In the genomic region with DNA sequence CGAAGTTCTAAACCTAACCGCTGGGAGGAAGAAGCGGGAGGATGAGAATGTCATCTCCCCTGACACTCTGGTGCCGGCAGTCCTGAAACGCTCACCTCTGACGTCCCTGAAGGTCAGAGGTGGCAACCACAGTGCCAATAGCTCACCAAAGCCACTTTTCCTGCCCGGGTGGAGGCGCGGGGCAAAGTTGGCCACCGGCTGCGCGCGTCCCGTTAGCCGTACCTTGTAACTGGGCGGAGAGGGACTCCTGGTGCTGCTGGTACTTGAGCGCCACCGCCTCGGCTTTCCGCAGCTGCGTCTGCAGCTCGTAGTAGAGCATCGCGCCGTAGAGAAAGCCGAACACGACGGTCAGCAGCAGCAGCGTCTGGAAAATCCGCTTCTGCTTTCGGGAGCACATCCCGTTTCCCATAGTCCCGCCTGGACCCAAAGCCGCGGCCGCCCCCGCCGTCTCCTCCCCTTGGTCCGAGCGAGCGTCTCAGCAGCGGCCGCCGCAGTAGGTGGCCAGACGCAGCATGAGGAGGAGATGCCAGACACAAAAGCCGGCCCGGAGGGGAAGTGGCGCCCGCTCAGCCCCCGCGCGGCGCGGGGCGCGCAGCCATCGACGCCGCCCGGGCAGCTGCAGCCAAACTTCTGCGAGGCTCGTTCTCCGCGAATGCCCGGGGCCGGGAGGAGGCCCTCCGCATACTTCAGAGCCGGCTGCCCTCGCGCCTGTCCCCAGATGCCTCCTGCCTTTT, we compare ENCODE assay signal across 8 cellular contexts. TPM values are rescaled to one million over a fixed set of nuclear protein-coding genes. Genes with fewer than 3 reads are reported as not detected.
DNase-seq lines count a peak whose midpoint lies in the region; ATAC-seq and TF ChIP-seq lines count a peak whose summit lies in the region.

No MANE protein-coding gene starts in this region.

- peak; percentile 57 for ATAC-seq in GM19395 (IDR thresholded peaks at IDR 0.05; ENCODE audit: unreplicated experiment)
- ATAC-seq in HG03439 (IDR thresholded peaks at IDR 0.05; ENCODE audit: unreplicated experiment): peak; percentile 40
- peak; percentile 22 for ATAC-seq in gastroesophageal sphincter
- ATAC-seq in upper lobe of right lung: peak; percentile 55

- TF ChIP-seq CTCF in gastroesophageal sphincter (IDR thresholded peaks at IDR 0.05): peak; percentile 10 to 58 (median 44)
- peak; percentile 23 for TF ChIP-seq CTCF in upper lobe of right lung (IDR thresholded peaks at IDR 0.05)

- WGBS in gastroesophageal sphincter (ENCODE audit: low coverage in 1 of 2), 2 donors: 0% methylated on average over 5 to 19 of the region's 70 CpGs

- H3K4me3 ChIP-seq in gastroesophageal sphincter (peak overlapping the region; percentile 66 to 83), neuron (ENCODE audit: low read length) (peak overlapping the region; percentile 92), upper lobe of right lung (peak overlapping the region; percentile 85)

- H3K4me1 ChIP-seq in gastroesophageal sphincter: peaks cover 3 to 53% (median 23%) of the 10 kb centered on the region in 3 donors
- peaks cover 28% of the 10 kb centered on the region for H3K4me1 ChIP-seq in neuron (ENCODE audit: insufficient read depth, low read length)
- H3K4me1 ChIP-seq in upper lobe of right lung: peaks cover 33% of the 10 kb centered on the region

- TF ChIP-seq EP300 in gastroesophageal sphincter (IDR thresholded peaks at IDR 0.05): no peak

- peak in 1 of 2 donors; percentile 5 for TF ChIP-seq POLR2A in gastroesophageal sphincter (IDR thresholded peaks at IDR 0.05)

- no peak overlapping the region for H3K27ac Mint-ChIP-seq in activated naive CD4-positive, alpha-beta T cell treated with anti-CD3 and anti-CD28 coated beads for 36 hours

- H3K27me3 ChIP-seq in gastroesophageal sphincter: no peaks in the 10 kb centered on the region
- no peaks in the 10 kb centered on the region for H3K27me3 ChIP-seq in neuron (ENCODE audit: insufficient read depth, low read length)
- no peaks in the 10 kb centered on the region for H3K27me3 ChIP-seq in upper lobe of right lung

- intact Hi-C loops in activated naive CD4-positive, alpha-beta T cell treated with anti-CD3 and anti-CD28 coated beads for 36 hours (cut with micrococcal nuclease): loop anchor here (5.0 kb wide), 2 partner anchors 72 to 358 kb away; a partner anchor contains a TSS
- intact Hi-C loops in upper lobe of right lung (cut with DNase I): no loop called here

- H3K36me3 ChIP-seq in gastroesophageal sphincter (no peaks in the 10 kb centered on the region), neuron (ENCODE audit: insufficient read depth, low read length) (no peaks in the 10 kb centered on the region), upper lobe of right lung (no peaks in the 10 kb centered on the region)

- peaks cover 7% of the 10 kb centered on the region for H3K4me1 Mint-ChIP-seq in activated naive CD4-positive, alpha-beta T cell treated with anti-CD3 and anti-CD28 coated beads for 36 hours (ENCODE audit: low read depth)

- peaks cover 48% of the 10 kb centered on the region for H3K27me3 Mint-ChIP-seq in activated naive CD4-positive, alpha-beta T cell treated with anti-CD3 and anti-CD28 coated beads for 36 hours (ENCODE audit: low read depth)

- no peaks in the 10 kb centered on the region for H3K36me3 Mint-ChIP-seq in activated naive CD4-positive, alpha-beta T cell treated with anti-CD3 and anti-CD28 coated beads for 36 hours (ENCODE audit: low read depth)

- peak overlapping the region; percentile 98 for H2AFZ ChIP-seq in neuron (ENCODE audit: low read depth, low read length)

- no peaks in the 10 kb centered on the region for H3K9me3 ChIP-seq in gastroesophageal sphincter
- H3K9me3 ChIP-seq in neuron (ENCODE audit: low read length): no peaks in the 10 kb centered on the region
- H3K9me3 ChIP-seq in upper lobe of right lung: no peaks in the 10 kb centered on the region

- H3K27ac ChIP-seq in gastroesophageal sphincter (peak overlapping the region; percentile 77 to 99 (median 94)), upper lobe of right lung (peak overlapping the region; percentile 91)

- CTCF ChIA-PET in activated naive CD4-positive, alpha-beta T cell treated with anti-CD3 and anti-CD28 coated beads for 36 hours (lab: Charles Lee): interaction anchor here (0.5 kb wide), 1 partner anchor 834 kb away, joined by 3 read pairs; no protein-coding TSS in a partner anchor

- no peaks in the 10 kb centered on the region for H3K9me3 Mint-ChIP-seq in activated naive CD4-positive, alpha-beta T cell treated with anti-CD3 and anti-CD28 coated beads for 36 hours

- peak overlapping the region; percentile 80 for H3K4me3 Mint-ChIP-seq in activated naive CD4-positive, alpha-beta T cell treated with anti-CD3 and anti-CD28 coated beads for 36 hours

- peak; percentile 92 for DNase-seq in DMS 273 (lab: John Stamatoyannopoulos, UW; ENCODE audit: unreplicated experiment)
- DNase-seq in NOMO-1 treated with DMSO at 0.1 percent for 48 hours (lab: John Stamatoyannopoulos, UW; ENCODE audit: unreplicated experiment): peak; percentile 71
- peak; percentile 20 for DNase-seq in activated naive CD4-positive, alpha-beta T cell treated with anti-CD3 and anti-CD28 coated beads for 36 hours
- DNase-seq in upper lobe of right lung: peak; percentile 86

RNA-seq across cellular contexts. Expression of a gene that starts 0.7 kb away (rescaled TPM):
- total RNA-seq in activated naive CD4-positive, alpha-beta T cell treated with anti-CD3 and anti-CD28 coated beads for 36 hours: under 1 TPM; 0.67 to 0.98 TPM
- total RNA-seq in gastroesophageal sphincter: 10 to 100 TPM; 41.8 to 49.3 (median 47.8) TPM
- 50.9 TPM for total RNA-seq in upper lobe of right lung

Comparison
In these comparisons a context has a peak if more than half of its experiments do, and no peak if none do; other contexts are left out.
1. Peak in every context shown above with its lines: DNase-seq, ATAC-seq, H3K4me3 ChIP-seq and H3K27ac ChIP-seq.
2. DNase-seq: peak in every context shown above with its lines; median percentile 92 in DMS 273; 86 in upper lobe of right lung; 71 in NOMO-1 treated with DMSO at 0.1 percent for 48 hours; 20 in activated naive CD4-positive, alpha-beta T cell treated with anti-CD3 and anti-CD28 coated beads for 36 hours.
3. RNA of a gene that starts 0.7 kb away (total RNA-seq): 50.9 TPM in upper lobe of right lung (single experiment) and 41.8 to 49.3 TPM in gastroesophageal sphincter; 0.67 to 0.98 TPM in activated naive CD4-positive, alpha-beta T cell treated with anti-CD3 and anti-CD28 coated beads for 36 hours; every median in the first group is over 10 times any median in the second.